In genomic region chr11:130436171-130436570, GRCh38 we compare ENCODE assay signal across 18 cellular contexts. TPM values are rescaled to one million over a fixed set of nuclear protein-coding genes. Genes with fewer than 3 reads are reported as not detected.
"Had no signal": no experiment of that assay in that cellular context is flagged by ENCODE, and none has a peak within 500 bp of the region (broad histone marks: within the 10 kb centered on the region; RNA-seq: fewer than 3 reads in every experiment).

No MANE protein-coding gene starts in this region.

- H3K4me1 ChIP-seq: pancreas had no signal

- DNase-seq: activated CD4-positive, alpha-beta T cell treated with anti-CD3 and anti-CD28 coated beads, Interleukin-2, amount 50 U/mL, for 1 hour; activated T-cell treated with anti-CD3 and anti-CD28 coated beads for 4 hours; amygdala; cerebellar nuclear complex; dorsolateral prefrontal cortex; esophagus squamous epithelium; left cardiac atrium; mucosa of descending colon; pancreas; T-helper 2 cell; tibial artery had no signal

- H3K36me3 ChIP-seq: esophagus squamous epithelium, pancreas, tibial artery, vagina had no signal

- H3K27me3 ChIP-seq: foreskin keratinocyte, tibial artery, vagina had no signal

- ATAC-seq: activated naive CD4-positive, alpha-beta T cell treated with anti-CD3 and anti-CD28 coated beads, Interleukin-2, amount 50 U/mL, for 72 hours; activated T-helper 17 cell treated with anti-CD3 and anti-CD28 coated beads, Interleukin-2, amount 50 U/mL, for 72 hours; mucosa of descending colon; pancreas had no signal

- H3K27ac ChIP-seq: dorsolateral prefrontal cortex, esophagus squamous epithelium, foreskin keratinocyte, pancreas, skin epidermis, vagina had no signal

- H3K9me3 ChIP-seq: esophagus squamous epithelium, mucosa of descending colon, tibial artery, vagina had no signal

- H3K4me3 ChIP-seq: dorsolateral prefrontal cortex, esophagus squamous epithelium, lung, mucosa of descending colon, pancreas, skin epidermis, tibial artery, vagina had no signal

RNA-seq across cellular contexts. Expression of gene ADAMTS8, which starts 7.8 kb away (rescaled TPM):
- total RNA-seq: activated CD8-positive, alpha-beta memory T cell treated with anti-CD3 and anti-CD28 coated beads for 36 hours; activated naive CD4-positive, alpha-beta T cell treated with anti-CD3 and anti-CD28 coated beads, Interleukin-2, amount 50 U/mL, for 72 hours; activated T-helper 17 cell treated with anti-CD3 and anti-CD28 coated beads, Interleukin-2, amount 50 U/mL, for 72 hours; foreskin keratinocyte had no signal
- polyA plus RNA-seq: foreskin keratinocyte had no signal

RNA-seq across cellular contexts. Expression of gene ADAMTS15, which starts 12.3 kb away (rescaled TPM):
- total RNA-seq: activated CD8-positive, alpha-beta memory T cell treated with anti-CD3 and anti-CD28 coated beads for 36 hours; activated naive CD4-positive, alpha-beta T cell treated with anti-CD3 and anti-CD28 coated beads, Interleukin-2, amount 50 U/mL, for 72 hours; activated T-helper 17 cell treated with anti-CD3 and anti-CD28 coated beads, Interleukin-2, amount 50 U/mL, for 72 hours had no signal
